ENCODE assay signal across 11 cellular contexts in genomic region chr22:42755553-42755952, GRCh38. TPM values are rescaled to one million over a fixed set of nuclear protein-coding genes. Genes with fewer than 3 reads are reported as not detected.
DNase-seq lines count a peak whose midpoint lies in the region; ATAC-seq, FAIRE-seq and TF ChIP-seq lines count a peak whose summit lies in the region.
"Not testable (repeated sequence)": the region's sequence is repeated elsewhere in the genome, so short reads cannot be mapped to it uniquely, and the experiment has no call there.
"Had no signal": no experiment of that assay in that cellular context is flagged by ENCODE, and none has a peak within 500 bp of the region (broad histone marks: within the 10 kb centered on the region; RNA-seq: fewer than 3 reads in every experiment).

No MANE protein-coding gene starts in this region.

- CTCF ChIA-PET in A549 (lab: Yijun Ruan, JAX) = interaction anchor here (1.2 to 1.5 kb wide), 2 partner anchors 9 to 101 kb away, joined by 3 to 4 read pairs; no protein-coding TSS in a partner anchor
- CTCF ChIA-PET in IMR-90 (lab: Yijun Ruan, JAX) = interaction anchor here (0.6 kb wide), 2 partner anchors 10 to 1012 kb away, joined by 4 read pairs; no protein-coding TSS in a partner anchor

- not testable (repeated sequence) for H3K79me1 ChIP-seq in IMR-90 (ENCODE audit: low read depth in 1 of 2, low read length in 2 of 2)

- POLR2A ChIA-PET in A549 (lab: Yijun Ruan, JAX); IMR-90 (lab: Charles Lee; ENCODE audit: unreplicated experiment): not testable (repeated sequence)

- H3K4ac ChIP-seq in IMR-90 (ENCODE audit: low read depth, low read length) = peak overlapping the region; percentile 93

- TF ChIP-seq CTCF in A549 (IDR thresholded peaks at IDR 0.05); IMR-90 (conservative IDR thresholded peaks at IDR 0.05; ENCODE audit: low read depth, low read length); astrocyte of the spinal cord (IDR thresholded peaks at IDR 0.05; ENCODE audit: low read depth, low read length); pancreas (IDR thresholded peaks at IDR 0.05): not testable (repeated sequence)

- TF ChIP-seq POLR2A in A549 (IDR thresholded peaks at IDR 0.05; ENCODE audit: low read length); IMR-90 (IDR thresholded peaks at IDR 0.05; ENCODE audit: low read depth, low read length): not testable (repeated sequence)

- H2BK20ac ChIP-seq in IMR-90 (ENCODE audit: low read depth, low read length) = peak overlapping the region; percentile 98

- H3K4me1 ChIP-seq in A549 (peaks cover 73% of the 10 kb centered on the region), IMR-90 (ENCODE audit: control insufficient read depth, insufficient read depth, low read length) (peaks cover 26% of the 10 kb centered on the region)
- H3K4me1 ChIP-seq in pancreas = not testable (repeated sequence)

- DNase-seq in A549 (ENCODE audit: low read depth in 1 of 2, low spot score in 1 of 2) (peak in 1 of 2 experiments; percentile 91), EL (peak; percentile 82), IMR-90 (peak; percentile 92), SIG-M5 (lab: John Stamatoyannopoulos, UW) (peak; percentile 22), astrocyte of the spinal cord (ENCODE audit: low read depth, low spot score) (peak; percentile 64), foreskin melanocyte (peak; percentile 79)
- not testable (repeated sequence) for DNase-seq in epithelial cell of prostate (ENCODE audit: low read depth, low spot score); pancreas

- H2AK9ac ChIP-seq in IMR-90 (replicated peaks; ENCODE audit: low read depth, low read length, poor library complexity) = not testable (repeated sequence)

- H4K91ac ChIP-seq in IMR-90 (ENCODE audit: insufficient read depth, low read depth, low read length) = peak overlapping the region; percentile 91

- in situ Hi-C loops in IMR-90 (cut with MboI; ENCODE audit: low sequenced_read_pairs); astrocyte of the spinal cord (cut with HindIII; ENCODE audit: low sequenced_read_pairs): not testable (repeated sequence)

- H3K18ac ChIP-seq in IMR-90 (ENCODE audit: low read depth, low read length) = peak overlapping the region; percentile 86

- peak overlapping the region; percentile 87 for H2BK120ac ChIP-seq in IMR-90 (ENCODE audit: low read depth, low read length)

- not testable (repeated sequence) for H3K36me3 ChIP-seq in IMR-90 (ENCODE audit: control insufficient read depth, insufficient read depth, low read length); pancreas

- peaks cover 17% of the 10 kb centered on the region for H3K9me1 ChIP-seq in IMR-90 (ENCODE audit: insufficient read depth, low read length)

- TF ChIP-seq RAD21 in A549 (conservative IDR thresholded peaks at IDR 0.05 in 1 of 2, IDR thresholded peaks at IDR 0.05 in 1 of 2) = 0 out of 5 replicates have a peak, but pooled peaks of 1 of the 2 experiments have one; percentile 11
- TF ChIP-seq RAD21 in IMR-90 (IDR thresholded peaks at IDR 0.05; ENCODE audit: low read length) = not testable (repeated sequence)

- H3K56ac ChIP-seq in IMR-90 (ENCODE audit: extremely low read depth, insufficient read depth, low read length) = not testable (repeated sequence)

- not testable (repeated sequence) for H3K9ac ChIP-seq in IMR-90 (ENCODE audit: low read depth, low read length)

- not testable (repeated sequence) for FAIRE-seq in A549 (lab: Jason Lieb, UNC); pancreas (lab: Jason Lieb, UNC)

- H3K23ac ChIP-seq in IMR-90 (ENCODE audit: low read depth, low read length) = not testable (repeated sequence)

- not testable (repeated sequence) for H2AFZ ChIP-seq in IMR-90 (replicated peaks; ENCODE audit: low read length, poor library complexity)

- H4K8ac ChIP-seq in IMR-90 (ENCODE audit: low read depth in 2 of 2, low read length in 2 of 2) = peak overlapping the region; percentile 55 to 86

- peak overlapping the region; percentile 36 for H4K5ac ChIP-seq in IMR-90 (ENCODE audit: low read depth, low read length)

- H3K27ac ChIP-seq in A549 (peak overlapping the region; percentile 91 to 97), IMR-90 (ENCODE audit: insufficient read depth, low read length) (peak overlapping the region; percentile 33), epithelial cell of prostate (peak overlapping the region; percentile 60)
- H3K27ac ChIP-seq in pancreas = not testable (repeated sequence)

- H3K4me2 ChIP-seq in A549 = peak overlapping the region; percentile 78
- H3K4me2 ChIP-seq in IMR-90 (ENCODE audit: low read depth, low read length) = peak overlapping the region; percentile 19; the same call in 1 of the 2 replicates

- peak overlapping the region; percentile 41; the same call in 1 of the 2 replicates for H3K14ac ChIP-seq in IMR-90 (replicated peaks; ENCODE audit: low read depth, low read length)

- dilution Hi-C loops in IMR-90 (cut with HindIII; ENCODE audit: low sequenced_read_pairs, unreplicated experiment) = not testable (repeated sequence)

- 0% methylated on average over 5 of the region's 5 CpGs for WGBS in A549 (ENCODE audit: missing lambda C conversion rate)
- no CpG with 5 or more reads among the region's 5 CpGs for WGBS in IMR-90 (ENCODE audit: extremely low coverage in 2 of 2, insufficient read length in 1 of 2), 2 experiments
- WGBS in pancreas, 2 donors = 77 to 80% methylated on average over 5 of the region's 5 CpGs

- H3K27me3 ChIP-seq in IMR-90 (ENCODE audit: control insufficient read depth, insufficient read depth, low read length); pancreas: not testable (repeated sequence)

- H2BK15ac ChIP-seq in IMR-90 (ENCODE audit: low read depth, low read length) = peak overlapping the region; percentile 99; the same call in 2 of the 3 replicates

- TF ChIP-seq EP300 in A549 (IDR thresholded peaks at IDR 0.05) = not testable (repeated sequence)

- not testable (repeated sequence) for H3K4me3 ChIP-seq in A549; IMR-90 (ENCODE audit: insufficient read depth, low read depth, low read length); astrocyte of the spinal cord (ENCODE audit: low read depth, low read length); pancreas

- H2BK5ac ChIP-seq in IMR-90 (ENCODE audit: low read depth, low read length, poor library complexity, severe bottlenecking) = peak overlapping the region; percentile 50

- ATAC-seq in A549 (peak; percentile 47 to 73; a peak in 5 of 6 replicates), IMR-90 (ENCODE audit: low read depth) (peak; percentile 74), pancreas (peak in 3 of 4 donors; percentile 41 to 50 (median 44))

- H2AK5ac ChIP-seq in IMR-90 (ENCODE audit: low read depth, low read length) = peak overlapping the region; percentile 60

- BruUV-seq in IMR-90 (replicated peaks; lab: Mats Ljungman, UMichigan) = not testable (repeated sequence)

- H4K20me1 ChIP-seq in IMR-90 (ENCODE audit: insufficient read depth, low read length) = not testable (repeated sequence)

- H3K9me3 ChIP-seq in A549; IMR-90 (ENCODE audit: control insufficient read depth, insufficient read depth, low read length); pancreas: not testable (repeated sequence)

- intact Hi-C loops in IMR-90 (cut with micrococcal nuclease); pancreas (cut with DNase I): not testable (repeated sequence)

TF ChIP-seq in A549, 52 proteins besides CTCF, POLR2A, EP300 and RAD21:
- peak; percentile 37 to 41; a peak in 1 of 5 replicates for TF ChIP-seq JUN (IDR thresholded peaks at IDR 0.05)
- TF ChIP-seq CEBPB (IDR thresholded peaks at IDR 0.05) = peak in 1 of 2 experiments; percentile 44; a peak in 2 of 4 replicates
- peak; percentile 60 for TF ChIP-seq JUNB (IDR thresholded peaks at IDR 0.05)
- peak; percentile 84; the same call in 1 of the 2 replicates for TF ChIP-seq HEYL (CRISPR knock-in tag; IDR thresholded peaks at IDR 0.05)
- not testable (repeated sequence) for TF ChIP-seq FOSL2 (IDR thresholded peaks at IDR 0.05)
- peak; percentile 81 for TF ChIP-seq FOSL2 (CRISPR knock-in tag; IDR thresholded peaks at IDR 0.05)
- 0 out of 3 replicates have a peak, but pooled peaks have one; percentile 18 for TF ChIP-seq SMC3 (IDR thresholded peaks at IDR 0.05)
- TF ChIP-seq GATA3 (IDR thresholded peaks at IDR 0.05; ENCODE audit: borderline replicate concordance) = peak; percentile 44; the same call in 1 of the 2 replicates
TF ChIP-seq in A549: peak in this region for 7; not testable (repeated sequence) for 45.

TF ChIP-seq in IMR-90, 13 proteins besides CTCF, POLR2A, EP300 and RAD21:
- 0 out of 2 replicates have a peak, but pooled peaks have one; percentile 17 for TF ChIP-seq NFE2L2 (IDR thresholded peaks at IDR 0.05; ENCODE audit: low read depth, low read length)
- TF ChIP-seq FOS (IDR thresholded peaks at IDR 0.05; ENCODE audit: low read depth, low read length) = peak; percentile 78

RNA-seq across cellular contexts. Expression of gene A4GALT, which starts 34.9 kb away (rescaled TPM):
- polyA plus RNA-seq in A549 (2011; rRNA removed) (5.0 and 5.1 TPM in 2 replicates), A549 (2017; fragmentation: RNase III; extraction: RNeasy Plus Mini Kit Qiagen cat#74134 plus additional on column Dnase treatment) (6.0 to 9.2 TPM (median 7.8 TPM) in 3 replicates), IMR-90 (2012; rRNA removed) (6.1 and 6.3 TPM in 2 replicates), pancreas (10 to 100 TPM in 1 of 2 donors, 1 to 10 TPM in 1; 7.1 to 13.2 TPM)
- 9.1 and 14.2 TPM in 2 replicates for polyA plus RNA-seq in A549 (2012; cell fraction: cytosol; rRNA removed)
- 12.3 and 13.3 TPM in 2 replicates for polyA plus RNA-seq in A549 (2012; cell fraction: nucleus; rRNA removed)
- 6.2 and 6.8 TPM in 2 replicates for polyA minus RNA-seq in A549 (2011; rRNA and poly(A)+ RNA removed)
- total RNA-seq in IMR-90 (2012; rRNA removed) (1.6 and 1.9 TPM in 2 replicates), pancreas (1 to 10 TPM; 2.7 to 8.6 (median 3.4) TPM)
- polyA plus RNA-seq in IMR-90 (2012; cell fraction: cytosol; rRNA removed) = 3.4 and 8.7 TPM in 2 replicates
- 3.6 and 6.1 TPM in 2 replicates for polyA plus RNA-seq in IMR-90 (2012; cell fraction: nucleus; rRNA removed; ENCODE audit: low replicate concordance)
- total RNA-seq: activated T-helper 1 cell treated with anti-CD3 and anti-CD28 coated beads, Interleukin-12 subunit alpha, Interleukin-12 subunit beta, Interleukin-2, Interleukin-4 antibody, amounts not matched to agents 30 ng/mL and 10 ng/mL and 1 ng/mL, durations not matched to agents 14 hours and 24 hours and 36 hours; CD4-positive, alpha-beta T cell had no signal
- polyA plus RNA-seq: IgD-negative memory B cell had no signal
